1 cellular context compared by ENCODE assay signal in genomic region chr3:184327171-184327570, GRCh38.
TF ChIP-seq lines count a peak whose summit lies in the region.

No MANE protein-coding gene starts in this region.

TF ChIP-seq in endothelial cell of umbilical vein, 7 proteins besides CTCF, POLR2A, EP300 and RAD21:
- TF ChIP-seq JUN (IDR thresholded peaks at IDR 0.05; ENCODE audit: borderline replicate concordance, insufficient read depth, insufficient read length, low read depth) = no peak
TF ChIP-seq in endothelial cell of umbilical vein: peak in this region for 0.
